1 cellular context compared by ENCODE assay signal in the genomic region with DNA sequence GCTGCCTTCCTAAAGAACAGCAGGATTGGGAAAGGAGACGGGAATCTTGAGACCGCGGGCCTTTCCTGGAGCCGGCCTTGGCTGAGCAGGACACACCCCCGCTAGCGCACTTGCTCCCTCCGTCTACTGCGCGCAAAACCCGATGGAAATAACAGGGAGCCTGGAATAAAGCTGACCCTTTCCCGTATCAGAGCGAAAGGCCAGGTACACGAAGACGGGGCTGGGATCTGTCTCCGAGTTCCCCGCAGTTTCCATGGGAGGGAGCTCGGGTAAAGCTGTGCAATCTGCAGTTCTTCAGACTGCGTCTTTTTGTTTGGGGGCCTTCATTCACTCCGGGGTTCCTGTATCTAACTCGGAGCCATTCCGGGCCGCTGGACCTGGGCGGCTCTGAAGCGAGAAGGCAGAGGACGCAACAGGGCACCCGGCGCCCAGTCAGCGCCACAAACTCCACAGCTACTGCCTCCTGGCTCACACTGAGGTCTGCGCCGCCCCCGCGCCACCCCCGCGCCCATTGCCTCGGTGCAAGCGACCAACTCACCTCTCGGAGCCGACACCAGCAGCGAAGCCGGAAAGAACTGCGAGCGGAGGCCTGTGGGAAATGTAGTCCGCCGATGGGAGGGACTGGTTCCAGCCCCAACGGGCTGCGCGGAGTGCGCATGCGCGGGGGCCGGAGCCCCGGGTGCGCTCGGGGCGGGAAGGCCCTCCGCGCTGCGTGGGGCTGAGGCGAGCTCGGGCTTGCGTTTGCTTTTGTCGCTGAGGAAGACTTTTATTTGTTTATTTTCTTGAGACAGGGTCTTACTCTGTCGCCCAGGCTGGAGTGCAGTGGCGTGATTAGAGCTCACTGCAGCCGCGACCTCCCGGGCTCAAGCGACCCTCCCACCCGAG.
A peak's percentile ranks its signal among the peaks of the same experiment; 100 is the strongest.
TF ChIP-seq lines count a peak whose summit lies in the region.

ZFP14 (minus strand) TSS at position 577 of the 885 bp plus-strand sequence. CDS start 11,309 bp downstream, outside the sequence.

TF ChIP-seq in K562, 482 proteins besides CTCF, POLR2A, EP300 and RAD21 (continued from another document and continues in another):
- TF ChIP-seq ELK1 (CRISPR knock-in tag; IDR thresholded peaks at IDR 0.05) (no peak), ARID3B (CRISPR knock-in tag; IDR thresholded peaks at IDR 0.05; ENCODE audit: borderline replicate concordance) (no peak), ATF1 (CRISPR knock-in tag; IDR thresholded peaks at IDR 0.05) (no peak), ATF1 (tag; IDR thresholded peaks at IDR 0.05) (peak; percentile 88), RCOR1 (IDR thresholded peaks at IDR 0.05; ENCODE audit: borderline replicate concordance in 1 of 2, low read depth in 2 of 2, low read length in 2 of 2) (no peak), CREB1 (IDR thresholded peaks at IDR 0.05) (no peak), CREB1 (CRISPR knock-in tag; IDR thresholded peaks at IDR 0.05) (no peak), ZBTB40 (IDR thresholded peaks at IDR 0.05) (peak; percentile 76), ZBTB40 (CRISPR knock-in tag; IDR thresholded peaks at IDR 0.05) (no peak), ZNF444 (CRISPR knock-in tag; IDR thresholded peaks at IDR 0.05) (no peak), ELF2 (CRISPR knock-in tag; IDR thresholded peaks at IDR 0.05) (peak; percentile 73), ZNF174 (CRISPR knock-in tag; IDR thresholded peaks at IDR 0.05) (no peak), MTA3 (IDR thresholded peaks at IDR 0.05; ENCODE audit: borderline replicate concordance) (no peak), ZNF707 (CRISPR knock-in tag; conservative IDR thresholded peaks at IDR 0.05) (no peak), ARHGAP35 (IDR thresholded peaks at IDR 0.05; ENCODE audit: partially characterized antibody) (no peak), BCL6 (CRISPR knock-in tag; IDR thresholded peaks at IDR 0.05) (no peak), RBM17 (IDR thresholded peaks at IDR 0.05; ENCODE audit: borderline replicate concordance, low read depth, low read length) (no peak), TCFL5 (CRISPR knock-in tag; conservative IDR thresholded peaks at IDR 0.05) (no peak), ARID4B (CRISPR knock-in tag; IDR thresholded peaks at IDR 0.05) (no peak), ZNF644 (tag; IDR thresholded peaks at IDR 0.05; ENCODE audit: low read depth) (no peak), ZNF239 (CRISPR knock-in tag; IDR thresholded peaks at IDR 0.05) (no peak), CBX3 (IDR thresholded peaks at IDR 0.05; ENCODE audit: borderline replicate concordance in 1 of 2, low read length in 2 of 2) (0 out of 3 replicates have a peak, but pooled peaks of 1 of the 2 experiments have one; percentile 8), HNRNPH1 (optimal IDR thresholded peaks at IDR 0.05; ENCODE audit: low read depth, low read length) (no peak), XRCC4 (IDR thresholded peaks at IDR 0.05; ENCODE audit: extremely low read depth, insufficient read depth, insufficient read length) (no peak), MECOM (CRISPR knock-in tag; IDR thresholded peaks at IDR 0.05) (no peak), ZFPM2 (CRISPR knock-in tag; IDR thresholded peaks at IDR 0.05) (no peak), ZBTB1 (CRISPR knock-in tag; IDR thresholded peaks at IDR 0.05; ENCODE audit: borderline replicate concordance, low read depth) (no peak), MTA2 (IDR thresholded peaks at IDR 0.05; ENCODE audit: low read depth) (no peak), JUND (IDR thresholded peaks at IDR 0.05; ENCODE audit: borderline replicate concordance, low read depth, low read length) (peak; percentile 79), JUND (tag; IDR thresholded peaks at IDR 0.05; ENCODE audit: borderline replicate concordance, low read depth, low read length) (no peak; the same call in 2 of the 3 replicates), ZNF75A (CRISPR knock-in tag; IDR thresholded peaks at IDR 0.05) (no peak), ZNF347 (CRISPR knock-in tag; IDR thresholded peaks at IDR 0.05; ENCODE audit: low read depth) (no peak), DNMT1 (IDR thresholded peaks at IDR 0.05) (no peak)
- TF ChIP-seq, protein P1, sequence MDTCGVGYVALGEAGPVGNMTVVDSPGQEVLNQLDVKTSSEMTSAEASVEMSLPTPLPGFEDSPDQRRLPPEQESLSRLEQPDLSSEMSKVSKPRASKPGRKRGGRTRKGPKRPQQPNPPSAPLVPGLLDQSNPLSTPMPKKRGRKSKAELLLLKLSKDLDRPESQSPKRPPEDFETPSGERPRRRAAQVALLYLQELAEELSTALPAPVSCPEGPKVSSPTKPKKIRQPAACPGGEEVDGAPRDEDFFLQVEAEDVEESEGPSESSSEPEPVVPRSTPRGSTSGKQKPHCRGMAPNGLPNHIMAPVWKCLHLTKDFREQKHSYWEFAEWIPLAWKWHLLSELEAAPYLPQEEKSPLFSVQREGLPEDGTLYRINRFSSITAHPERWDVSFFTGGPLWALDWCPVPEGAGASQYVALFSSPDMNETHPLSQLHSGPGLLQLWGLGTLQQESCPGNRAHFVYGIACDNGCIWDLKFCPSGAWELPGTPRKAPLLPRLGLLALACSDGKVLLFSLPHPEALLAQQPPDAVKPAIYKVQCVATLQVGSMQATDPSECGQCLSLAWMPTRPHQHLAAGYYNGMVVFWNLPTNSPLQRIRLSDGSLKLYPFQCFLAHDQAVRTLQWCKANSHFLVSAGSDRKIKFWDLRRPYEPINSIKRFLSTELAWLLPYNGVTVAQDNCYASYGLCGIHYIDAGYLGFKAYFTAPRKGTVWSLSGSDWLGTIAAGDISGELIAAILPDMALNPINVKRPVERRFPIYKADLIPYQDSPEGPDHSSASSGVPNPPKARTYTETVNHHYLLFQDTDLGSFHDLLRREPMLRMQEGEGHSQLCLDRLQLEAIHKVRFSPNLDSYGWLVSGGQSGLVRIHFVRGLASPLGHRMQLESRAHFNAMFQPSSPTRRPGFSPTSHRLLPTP (IDR thresholded peaks at IDR 0.05; ENCODE audit: borderline replicate concordance, extremely low read depth, insufficient read length): no peak
- TF ChIP-seq, protein P2, sequence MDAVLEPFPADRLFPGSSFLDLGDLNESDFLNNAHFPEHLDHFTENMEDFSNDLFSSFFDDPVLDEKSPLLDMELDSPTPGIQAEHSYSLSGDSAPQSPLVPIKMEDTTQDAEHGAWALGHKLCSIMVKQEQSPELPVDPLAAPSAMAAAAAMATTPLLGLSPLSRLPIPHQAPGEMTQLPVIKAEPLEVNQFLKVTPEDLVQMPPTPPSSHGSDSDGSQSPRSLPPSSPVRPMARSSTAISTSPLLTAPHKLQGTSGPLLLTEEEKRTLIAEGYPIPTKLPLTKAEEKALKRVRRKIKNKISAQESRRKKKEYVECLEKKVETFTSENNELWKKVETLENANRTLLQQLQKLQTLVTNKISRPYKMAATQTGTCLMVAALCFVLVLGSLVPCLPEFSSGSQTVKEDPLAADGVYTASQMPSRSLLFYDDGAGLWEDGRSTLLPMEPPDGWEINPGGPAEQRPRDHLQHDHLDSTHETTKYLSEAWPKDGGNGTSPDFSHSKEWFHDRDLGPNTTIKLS (IDR thresholded peaks at IDR 0.05; ENCODE audit: borderline replicate concordance, low read depth): peak; percentile 78
